In genomic region chr11:12287374-12288211, GRCh38 we compare ENCODE assay signal across 8 cellular contexts.
DNase-seq lines count a peak whose midpoint lies in the region; ATAC-seq and TF ChIP-seq lines count a peak whose summit lies in the region.

No MANE protein-coding gene starts in this region.

- TF ChIP-seq CTCF in choroid plexus epithelial cell (conservative IDR thresholded peaks at IDR 0.05; ENCODE audit: low read depth, low read length): peak; percentile 68

- no peak for ATAC-seq in HG03045 (IDR thresholded peaks at IDR 0.05; ENCODE audit: unreplicated experiment)

- peak; percentile 59 for DNase-seq in DMS53 (lab: John Stamatoyannopoulos, UW)
- DNase-seq in DMS53 treated with DMSO at 0.1 percent for 48 hours (lab: John Stamatoyannopoulos, UW; ENCODE audit: unreplicated experiment): no peak
- DNase-seq in NCI-H2227 (lab: John Stamatoyannopoulos, UW; ENCODE audit: unreplicated experiment): peak; percentile 75
- peak; percentile 97 for DNase-seq in choroid plexus epithelial cell (ENCODE audit: low read depth)
- peak; percentile 67 to 95 for DNase-seq in lung microvascular endothelial cell (ENCODE audit: low read depth in 2 of 2)
- DNase-seq in NOMO-1 treated with DMSO at 0.1 percent for 48 hours (lab: John Stamatoyannopoulos, UW; ENCODE audit: unreplicated experiment): no peak
- DNase-seq in putamen (ENCODE audit: low spot score): no peak

- H3K4me3 ChIP-seq in choroid plexus epithelial cell (ENCODE audit: low read depth, low read length): peak overlapping the region; percentile 38

Comparison
In these comparisons a context has a peak if more than half of its experiments do, and no peak if none do; other contexts are left out.
1. DNase-seq: peak in DMS53 (single experiment), NCI-H2227 (single experiment), choroid plexus epithelial cell (single experiment) and lung microvascular endothelial cell (2 of 2); none in DMS53 treated with DMSO at 0.1 percent for 48 hours (single experiment), NOMO-1 treated with DMSO at 0.1 percent for 48 hours (single experiment) and putamen (single experiment).